28 cellular contexts compared by ENCODE assay signal in genomic region chr2:178777577-178777976, GRCh38. TPM values are rescaled to one million over a fixed set of nuclear protein-coding genes. Genes with fewer than 3 reads are reported as not detected.
"Had no signal": no experiment of that assay in that cellular context is flagged by ENCODE, and none has a peak within 500 bp of the region (broad histone marks: within the 10 kb centered on the region; RNA-seq: fewer than 3 reads in every experiment).

No MANE protein-coding gene starts in this region.

- DNase-seq: activated CD4-positive, alpha-beta memory T cell treated with anti-CD3 and anti-CD28 coated beads for 36 hours; activated CD4-positive, alpha-beta T cell treated with anti-CD3 and anti-CD28 coated beads for 36 hours; activated CD4-positive, alpha-beta T cell treated with anti-CD3 and anti-CD28 coated beads, Interleukin-2, amount 10 ng/mL, durations not matched to agents 24 days and 14 days; activated CD4-positive, CD25-positive, alpha-beta regulatory T cell; activated CD4-positive, CD25-positive, alpha-beta regulatory T cell treated with anti-CD3 and anti-CD28 coated beads, Interleukin-2, amount 50 U/mL, for 72 hours; activated CD8-positive, alpha-beta memory T cell treated with anti-CD3 and anti-CD28 coated beads, Interleukin-2, amount 10 ng/mL, durations not matched to agents 7 days and 5 days; activated CD8-positive, alpha-beta memory T cell treated with anti-CD3 and anti-CD28 coated beads, Interleukin-2, amount 50 U/mL, for 4 hours; activated CD8-positive, alpha-beta T cell treated with anti-CD3 and anti-CD28 coated beads, Interleukin-2, amount 10 ng/mL, durations not matched to agents 7 days and 5 days; activated effector memory CD4-positive, alpha-beta T cell treated with anti-CD3 and anti-CD28 coated beads, Interleukin-2, amount 50 U/mL, for 16 hours; activated naive CD4-positive, alpha-beta T cell treated with anti-CD3 and anti-CD28 coated beads for 36 hours; activated naive CD8-positive, alpha-beta T cell treated with anti-CD3 and anti-CD28 coated beads for 36 hours; activated naive CD8-positive, alpha-beta T cell treated with anti-CD3 and anti-CD28 coated beads, Interleukin-2, amount 50 U/mL, for 24 hours; activated T-cell treated with anti-CD3 and anti-CD28 coated beads, Interleukin-2, amount 50 U/mL, for 1 hour; activated T-cell treated with anti-CD3 and anti-CD28 coated beads, Interleukin-2, amount 50 U/mL, for 48 hours; adrenal gland; amygdala; aorta; body of pancreas; cortex of kidney; dermis blood vessel endothelial cell; effector CD4-positive, alpha-beta T cell; effector memory CD8-positive, alpha-beta T cell; esophagus squamous epithelium; foreskin melanocyte; T-helper 2 cell had no signal

- H3K27ac ChIP-seq: adrenal gland, body of pancreas, epithelial cell of prostate, esophagus squamous epithelium, gastroesophageal sphincter had no signal

- H3K36me3 ChIP-seq: adrenal gland, esophagus squamous epithelium, gastroesophageal sphincter had no signal

- H3K4me1 ChIP-seq: adrenal gland, body of pancreas, esophagus squamous epithelium, gastroesophageal sphincter had no signal

- ATAC-seq: activated CD4-positive, alpha-beta T cell treated with anti-CD3 and anti-CD28 coated beads for 36 hours; activated CD8-positive, alpha-beta memory T cell treated with anti-CD3 and anti-CD28 coated beads, Interleukin-2, amount 10 ng/mL, durations not matched to agents 7 days and 5 days; activated CD8-positive, alpha-beta T cell treated with anti-CD3 and anti-CD28 coated beads, Interleukin-2, amount 10 ng/mL, durations not matched to agents 7 days and 5 days; activated naive CD8-positive, alpha-beta T cell treated with anti-CD3 and anti-CD28 coated beads, Interleukin-2, amount 50 U/mL, for 24 hours; body of pancreas; effector memory CD8-positive, alpha-beta T cell; gastroesophageal sphincter had no signal

- H3K27me3 ChIP-seq: adrenal gland, body of pancreas, esophagus squamous epithelium, gastroesophageal sphincter had no signal

- H3K9me3 ChIP-seq: adrenal gland, body of pancreas, esophagus squamous epithelium, gastroesophageal sphincter had no signal

- H3K4me3 ChIP-seq: adrenal gland, body of pancreas, esophagus squamous epithelium, gastroesophageal sphincter had no signal

RNA-seq across cellular contexts. Expression of gene TTN, which starts 29.6 kb away (rescaled TPM):
- total RNA-seq: chondrocyte had no signal
